ENCODE assay signal across 8 cellular contexts in the genomic region with DNA sequence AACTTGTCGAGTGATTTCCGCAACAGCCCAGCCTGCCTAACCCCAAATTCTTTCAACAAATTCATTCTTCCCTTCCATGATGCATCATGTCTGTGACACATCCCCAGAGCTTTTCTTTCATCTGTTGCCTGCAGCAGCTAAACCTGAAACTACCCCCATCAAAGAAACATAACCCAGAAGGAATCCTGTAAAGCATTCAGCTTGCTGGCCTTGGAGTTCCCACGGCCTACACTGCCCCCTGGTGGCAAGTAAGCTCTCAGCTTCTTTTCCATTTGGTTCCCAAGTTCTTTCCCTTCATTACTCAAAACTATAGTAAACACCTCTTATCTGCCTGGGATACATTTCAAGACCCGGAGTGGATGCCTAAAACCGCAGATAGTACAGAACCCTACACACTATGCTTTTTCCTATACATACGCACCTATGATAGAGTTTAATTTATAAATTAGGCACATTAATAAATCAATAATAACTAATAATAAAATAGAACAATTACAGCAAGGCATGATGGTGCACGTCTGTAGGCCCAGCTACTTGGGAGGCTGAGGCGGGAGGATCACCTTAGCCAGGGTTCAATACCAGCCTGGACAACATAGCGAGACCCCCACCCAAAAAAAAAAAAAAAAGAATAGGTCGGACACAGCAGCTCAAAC. TPM values are rescaled to one million over a fixed set of nuclear protein-coding genes. Genes with fewer than 3 reads are reported as not detected.
A peak's percentile ranks its signal among the peaks of the same experiment; 100 is the strongest.
DNase-seq lines count a peak whose midpoint lies in the region; ATAC-seq and TF ChIP-seq lines count a peak whose summit lies in the region.

No MANE protein-coding gene starts in this region.

- no peak overlapping the region for H3K4me3 ChIP-seq in cardiac muscle cell

- peaks cover 10% of the 10 kb centered on the region for H3K4me1 Mint-ChIP-seq in activated naive CD8-positive, alpha-beta T cell treated with anti-CD3 and anti-CD28 coated beads, Interleukin-2, amount 10 ng/mL, durations not matched to agents 7 days and 5 days

- H3K36me3 ChIP-seq in cardiac muscle cell: no peaks in the 10 kb centered on the region

- no peaks in the 10 kb centered on the region for H3K9me3 Mint-ChIP-seq in activated naive CD8-positive, alpha-beta T cell treated with anti-CD3 and anti-CD28 coated beads, Interleukin-2, amount 10 ng/mL, durations not matched to agents 7 days and 5 days

- H3K27ac ChIP-seq in cardiac muscle cell: no peak overlapping the region

- TF ChIP-seq CTCF in cardiac muscle cell (IDR thresholded peaks at IDR 0.05; ENCODE audit: low read depth, low read length): peak; percentile 81

- ATAC-seq in activated naive CD8-positive, alpha-beta T cell treated with anti-CD3 and anti-CD28 coated beads, Interleukin-2, amount 10 ng/mL, durations not matched to agents 7 days and 5 days (ENCODE audit: low read depth): peak; percentile 58
- no peak for ATAC-seq in GM19463 (IDR thresholded peaks at IDR 0.05; ENCODE audit: unreplicated experiment)

- H3K4me3 Mint-ChIP-seq in activated naive CD8-positive, alpha-beta T cell treated with anti-CD3 and anti-CD28 coated beads, Interleukin-2, amount 10 ng/mL, durations not matched to agents 7 days and 5 days: no peak overlapping the region

- DNase-seq in GM04504 (ENCODE audit: low read depth): peak; percentile 87
- peak; percentile 28 for DNase-seq in NCI-H1417 treated with DMSO at 0.1 percent for 48 hours (lab: John Stamatoyannopoulos, UW)
- peak; percentile 74 for DNase-seq in T follicular helper cell (ENCODE audit: low read depth)
- DNase-seq in activated naive CD8-positive, alpha-beta T cell treated with anti-CD3 and anti-CD28 coated beads, Interleukin-2, amount 10 ng/mL, durations not matched to agents 7 days and 5 days: peak; percentile 77
- peak; percentile 90 to 93 for DNase-seq in cardiac muscle cell (ENCODE audit: low read depth in 1 of 2, low spot score in 1 of 2)
- peak; percentile 57 for DNase-seq in pulmonary artery endothelial cell (ENCODE audit: low read depth, low spot score)
- DNase-seq in 8988T: no peak

- H3K27me3 Mint-ChIP-seq in activated naive CD8-positive, alpha-beta T cell treated with anti-CD3 and anti-CD28 coated beads, Interleukin-2, amount 10 ng/mL, durations not matched to agents 7 days and 5 days: no peaks in the 10 kb centered on the region

- no peaks in the 10 kb centered on the region for H3K27me3 ChIP-seq in cardiac muscle cell

- POLR2A ChIA-PET in activated naive CD8-positive, alpha-beta T cell treated with anti-CD3 and anti-CD28 coated beads, Interleukin-2, amount 10 ng/mL, durations not matched to agents 7 days and 5 days (lab: Charles Lee): interaction anchor here (0.7 to 4.0 kb wide), 5 partner anchors 9 to 74 kb away, joined by 3 to 31 read pairs (median 3); a partner anchor contains a TSS

- peaks cover 8% of the 10 kb centered on the region for H3K36me3 Mint-ChIP-seq in activated naive CD8-positive, alpha-beta T cell treated with anti-CD3 and anti-CD28 coated beads, Interleukin-2, amount 10 ng/mL, durations not matched to agents 7 days and 5 days

- no peaks in the 10 kb centered on the region for H3K9me3 ChIP-seq in cardiac muscle cell (ENCODE audit: low read depth)

- H3K27ac Mint-ChIP-seq in activated naive CD8-positive, alpha-beta T cell treated with anti-CD3 and anti-CD28 coated beads, Interleukin-2, amount 10 ng/mL, durations not matched to agents 7 days and 5 days: no peak overlapping the region

- H3K4me1 ChIP-seq in cardiac muscle cell (ENCODE audit: low read depth): no peaks in the 10 kb centered on the region

RNA-seq across cellular contexts. Expression of a gene that starts 7.4 kb away (rescaled TPM):
- 10 to 100 TPM; 57.1 to 61.1 TPM for total RNA-seq in activated naive CD8-positive, alpha-beta T cell treated with anti-CD3 and anti-CD28 coated beads, Interleukin-2, amount 10 ng/mL, durations not matched to agents 7 days and 5 days
- total RNA-seq in cardiac muscle cell (35.0 and 46.5 TPM in 2 replicates), pulmonary artery endothelial cell (69.9 and 81.1 TPM in 2 replicates)
- 31.6 and 41.7 TPM in 2 replicates for polyA plus RNA-seq in cardiac muscle cell

RNA-seq across cellular contexts. Expression of a gene that starts 13.4 kb away (rescaled TPM):
- 1 to 10 TPM; 3.9 to 4.6 TPM for total RNA-seq in activated naive CD8-positive, alpha-beta T cell treated with anti-CD3 and anti-CD28 coated beads, Interleukin-2, amount 10 ng/mL, durations not matched to agents 7 days and 5 days
- total RNA-seq in cardiac muscle cell: 1.8 TPM in 1 of 2 replicates, not detected in the other
- 0.72 and 3.3 TPM in 2 replicates for polyA plus RNA-seq in cardiac muscle cell
- total RNA-seq in pulmonary artery endothelial cell: 0.07 TPM in 1 of 2 replicates, not detected in the other

RNA-seq across cellular contexts. Expression of a gene that starts 15.0 kb away (rescaled TPM):
- total RNA-seq in activated naive CD8-positive, alpha-beta T cell treated with anti-CD3 and anti-CD28 coated beads, Interleukin-2, amount 10 ng/mL, durations not matched to agents 7 days and 5 days: 10 to 100 TPM; 19.8 to 22.1 TPM
- 19.0 and 45.9 TPM in 2 replicates for total RNA-seq in cardiac muscle cell
- 11.2 and 20.0 TPM in 2 replicates for polyA plus RNA-seq in cardiac muscle cell
- 9.0 and 11.4 TPM in 2 replicates for total RNA-seq in pulmonary artery endothelial cell

RNA-seq across cellular contexts. Expression of a gene that starts 54.2 kb away (rescaled TPM):
- 1 to 10 TPM; 1.2 to 1.8 TPM for total RNA-seq in activated naive CD8-positive, alpha-beta T cell treated with anti-CD3 and anti-CD28 coated beads, Interleukin-2, amount 10 ng/mL, durations not matched to agents 7 days and 5 days
- total RNA-seq in cardiac muscle cell (0.67 and 3.2 TPM in 2 replicates), pulmonary artery endothelial cell (not detected in 2 replicates)
- polyA plus RNA-seq in cardiac muscle cell: 0.73 and 3.5 TPM in 2 replicates

RNA-seq across cellular contexts. Expression of a gene that starts 55.8 kb away (rescaled TPM):
- 10 to 100 TPM; 40.0 to 43.2 TPM for total RNA-seq in activated naive CD8-positive, alpha-beta T cell treated with anti-CD3 and anti-CD28 coated beads, Interleukin-2, amount 10 ng/mL, durations not matched to agents 7 days and 5 days
- total RNA-seq in cardiac muscle cell (82.5 and 85.3 TPM in 2 replicates), pulmonary artery endothelial cell (18.4 and 19.5 TPM in 2 replicates)
- 52.0 and 52.7 TPM in 2 replicates for polyA plus RNA-seq in cardiac muscle cell
